Comparison of ENCODE assay signal across 16 cellular contexts in the genomic region with DNA sequence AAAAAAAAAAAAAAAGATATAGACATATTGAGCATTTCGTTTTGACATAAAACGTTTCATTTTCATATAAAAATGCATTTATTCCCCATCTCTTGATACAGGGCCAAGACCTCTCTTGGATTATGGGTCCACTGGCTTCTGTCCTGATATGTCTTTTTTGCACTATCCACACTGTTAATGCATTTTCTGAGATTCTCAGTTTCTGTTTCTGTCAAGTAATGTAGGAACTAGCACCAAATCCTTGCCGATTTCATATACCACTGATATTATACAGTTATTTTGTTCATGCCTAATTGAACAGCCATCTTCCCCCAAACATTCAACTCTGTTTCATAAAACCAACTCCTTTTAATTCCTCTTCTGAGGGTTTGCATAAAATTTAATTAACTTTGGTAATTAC. TPM values are rescaled to one million over a fixed set of nuclear protein-coding genes. Genes with fewer than 3 reads are reported as not detected.
A peak's percentile ranks its signal among the peaks of the same experiment; 100 is the strongest.
DNase-seq lines count a peak whose midpoint lies in the region; ATAC-seq, FAIRE-seq and TF ChIP-seq lines count a peak whose summit lies in the region.
"Had no signal": no experiment of that assay in that cellular context is flagged by ENCODE, and none has a peak within 500 bp of the region (broad histone marks: within the 10 kb centered on the region; RNA-seq: fewer than 3 reads in every experiment).

No MANE protein-coding gene starts in this region.

- no peak for TF ChIP-seq RAD21 in GM12878 (IDR thresholded peaks at IDR 0.05; ENCODE audit: insufficient read depth, low read depth, low read length)

- SMC1A ChIA-PET in GM12878 (lab: Charles Lee; ENCODE audit: uncharacterized antibody, unreplicated experiment): no interaction called here

- H3F3A ChIP-seq in MM.1S (ENCODE audit: insufficient read depth, low read length): no peaks in the 10 kb centered on the region; the same call in 1 of the 2 replicates

- H3K27me3 ChIP-seq in MM.1S (replicated peaks; ENCODE audit: insufficient read depth, low read length) (no peaks in the 10 kb centered on the region), GM12878 (replicated peaks in 1 of 2; ENCODE audit: control insufficient read depth in 2 of 2, insufficient read depth in 2 of 2, low read length in 1 of 2) (no peaks in the 10 kb centered on the region)
- H3K27me3 ChIP-seq: BE2C had no signal

- H4K20me1 ChIP-seq in MM.1S (ENCODE audit: insufficient read depth, low read length) (peaks cover 2% of the 10 kb centered on the region), GM12878 (ENCODE audit: control insufficient read depth, insufficient read depth) (no peaks in the 10 kb centered on the region)

- RAD21 ChIA-PET in GM12878 (lab: Charles Lee; ENCODE audit: unreplicated experiment): interaction anchor here (1.0 kb wide), 1 partner anchor 60 kb away, joined by 5 read pairs; no protein-coding TSS in a partner anchor

- no peak for TF ChIP-seq EP300 in GM12878 (IDR thresholded peaks at IDR 0.05; ENCODE audit: borderline replicate concordance in 1 of 2, control insufficient read depth in 1 of 2, low read depth in 2 of 2, low read length in 2 of 2)

- H3K9me2 ChIP-seq in MM.1S (replicated peaks; ENCODE audit: insufficient read depth, low read length): no peaks in the 10 kb centered on the region

- WGBS in GM12878 (ENCODE audit: insufficient coverage, insufficient replicate concordance, low lambda C conversion rate, missing lambda C conversion rate): 13% methylated on average over 3 of the region's 3 CpGs

- no peak for FAIRE-seq in GM12878 (lab: Jason Lieb, UNC)
- FAIRE-seq: A549, G401.6, GM12892, HTR-8/SVneo, K562 had no signal

- in situ Hi-C loops in GM12878 (cut with MboI): no loop called here

- no TSS peak for BruUV-seq in GM12878 (replicated peaks; lab: Mats Ljungman, UMichigan)

- no peak overlapping the region for H3K4me2 ChIP-seq in MM.1S (ENCODE audit: low read depth, low read length)
- H3K4me2 ChIP-seq in GM12878 (ENCODE audit: control insufficient read depth, insufficient read depth): no peak overlapping the region
- H3K4me2 ChIP-seq: A549, GM23338 had no signal

- intact Hi-C loops in GM12878 (cut with micrococcal nuclease; ENCODE audit: unreplicated experiment): no loop called here

- peak; percentile 51 for ATAC-seq in GM18511 (IDR thresholded peaks at IDR 0.05; ENCODE audit: unreplicated experiment)
- ATAC-seq in GM12878: no peak
- ATAC-seq in HG03378 (IDR thresholded peaks at IDR 0.05; ENCODE audit: unreplicated experiment): no peak
- ATAC-seq: A549, GM23338, K562 had no signal

- H3K79me2 ChIP-seq in MM.1S (ENCODE audit: low read length) (peaks cover 84% of the 10 kb centered on the region), GM12878 (ENCODE audit: control insufficient read depth, insufficient read depth, low read length) (no peaks in the 10 kb centered on the region)

- H3K27ac ChIP-seq in MM.1S (ENCODE audit: low read length) (no peak overlapping the region), GM12878 (ENCODE audit: control insufficient read depth, insufficient read depth) (no peak overlapping the region)
- H3K27ac ChIP-seq: A549 had no signal

- TF ChIP-seq CTCF in MM.1S (IDR thresholded peaks at IDR 0.05; ENCODE audit: low read length) (no peak), GM12878 (IDR thresholded peaks at IDR 0.05 in 2 of 3, conservative IDR thresholded peaks at IDR 0.05 in 1 of 3; ENCODE audit: control insufficient read depth in 2 of 3, extremely low read depth in 1 of 3, insufficient read depth in 1 of 3, low read depth in 3 of 3, low read length in 3 of 3) (no peak)

- H3K36me3 ChIP-seq in MM.1S (replicated peaks; ENCODE audit: insufficient read depth, low read length): no peaks in the 10 kb centered on the region
- H3K36me3 ChIP-seq in GM12878 (ENCODE audit: control insufficient read depth in 2 of 2, insufficient read depth in 2 of 2, low read length in 1 of 2): no peaks in the 10 kb centered on the region

- peak; percentile 14 for DNase-seq in MM.1S
- no peak for DNase-seq in GM12878 (ENCODE audit: low read depth, low spot score)
- no peak for DNase-seq in HuH-7.5 (ENCODE audit: low spot score)
- DNase-seq in DMS 273 treated with DMSO at 0.1 percent for 48 hours (lab: John Stamatoyannopoulos, UW): no peak
- DNase-seq: BE2C, DMS79, H7, Karpas-422 had no signal

- no peak overlapping the region for H2AFZ ChIP-seq in MM.1S (ENCODE audit: low read length)
- no peak overlapping the region for H2AFZ ChIP-seq in GM12878 (ENCODE audit: control insufficient read depth, low read depth, low read length)
- H2AFZ ChIP-seq: GM23338 had no signal

- no peak for TF ChIP-seq POLR2A in GM12878 (IDR thresholded peaks at IDR 0.05; ENCODE audit: low read depth, low read length)

- H3K4me1 ChIP-seq in MM.1S (ENCODE audit: low read length) (peaks cover 14% of the 10 kb centered on the region), GM12878 (ENCODE audit: control insufficient read depth, insufficient read depth, low read length) (no peaks in the 10 kb centered on the region)

- H3K9ac ChIP-seq in MM.1S (ENCODE audit: low read length) (no peak overlapping the region), GM12878 (ENCODE audit: control insufficient read depth, insufficient read depth, low read length) (no peak overlapping the region)

- POLR2A ChIA-PET in GM12878 (lab: Charles Lee): no interaction called here

- no peaks in the 10 kb centered on the region for H3K9me3 ChIP-seq in MM.1S (replicated peaks; ENCODE audit: insufficient read depth, low read length)
- no peaks in the 10 kb centered on the region for H3K9me3 ChIP-seq in GM12878 (replicated peaks; ENCODE audit: control insufficient read depth, insufficient read depth, low read length)
- H3K9me3 ChIP-seq: A549, BE2C had no signal

- CTCF ChIA-PET in GM12878 (lab: Yijun Ruan, JAX): no interaction called here

- H3K4me3 ChIP-seq in MM.1S (ENCODE audit: low read length) (no peak overlapping the region), GM12878 (no peak overlapping the region)
- H3K4me3 ChIP-seq: A549, GM23338, K562 had no signal

TF ChIP-seq in GM12878, 131 proteins besides CTCF, POLR2A, EP300 and RAD21:
- no peak for TF ChIP-seq JUNB (IDR thresholded peaks at IDR 0.05)
- TF ChIP-seq, protein P1, sequence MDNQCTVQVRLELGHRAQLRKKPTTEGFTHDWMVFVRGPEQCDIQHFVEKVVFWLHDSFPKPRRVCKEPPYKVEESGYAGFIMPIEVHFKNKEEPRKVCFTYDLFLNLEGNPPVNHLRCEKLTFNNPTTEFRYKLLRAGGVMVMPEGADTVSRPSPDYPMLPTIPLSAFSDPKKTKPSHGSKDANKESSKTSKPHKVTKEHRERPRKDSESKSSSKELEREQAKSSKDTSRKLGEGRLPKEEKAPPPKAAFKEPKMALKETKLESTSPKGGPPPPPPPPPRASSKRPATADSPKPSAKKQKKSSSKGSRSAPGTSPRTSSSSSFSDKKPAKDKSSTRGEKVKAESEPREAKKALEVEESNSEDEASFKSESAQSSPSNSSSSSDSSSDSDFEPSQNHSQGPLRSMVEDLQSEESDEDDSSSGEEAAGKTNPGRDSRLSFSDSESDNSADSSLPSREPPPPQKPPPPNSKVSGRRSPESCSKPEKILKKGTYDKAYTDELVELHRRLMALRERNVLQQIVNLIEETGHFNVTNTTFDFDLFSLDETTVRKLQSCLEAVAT (IDR thresholded peaks at IDR 0.05): 0 out of 2 replicates have a peak, but pooled peaks have one; percentile 21
TF ChIP-seq in GM12878: peak in this region for 1.

RNA-seq across cellular contexts. Expression of a gene that starts 47.0 kb away (rescaled TPM):
- total RNA-seq in GM12878 (2013; cell fraction: nucleolus; rRNA removed): 12.7 and 16.1 TPM in 2 replicates
- 7.4 and 8.1 TPM in 2 replicates for total RNA-seq in GM12878 (2014; rRNA removed)
- total RNA-seq in GM12878 (2014; rRNA removed; fragmentation: Illumina TruSeq; extraction: Trizol): 2.1 and 3.0 TPM in 2 replicates
- total RNA-seq in GM12878 (2021): 10.0 and 10.8 TPM in 2 replicates
- polyA plus RNA-seq in GM12878 (2011; ENCODE audit: low read depth): 3.1 TPM
- polyA plus RNA-seq in GM12878 (2011; rRNA removed): 6.8 and 12.8 TPM in 2 replicates
- polyA plus RNA-seq in GM12878 (2011; cell fraction: cytosol; rRNA removed): 19.1 and 22.8 TPM in 2 replicates
- polyA plus RNA-seq in GM12878 (2011; cell fraction: nucleus; rRNA removed): 26.8 and 28.8 TPM in 2 replicates
- 8.6 and 12.5 TPM in 2 replicates for polyA plus RNA-seq in GM12878 (2012)
- polyA plus RNA-seq in GM12878 (2014; fragmentation: Illumina TruSeq; extraction: Trizol): 0.62 and 3.1 TPM in 2 replicates
- polyA plus RNA-seq in GM12878 (2014; fragmentation: Nextera tagmentation; extraction: Ambion mirVana): 1 to 10 TPM in 1 of 2 experiments, under 1 TPM in 1; 0.40 to 1.3 TPM
- 8.7 and 9.4 TPM in 2 replicates for polyA plus RNA-seq in GM12878 (2014; rRNA removed)
- 1 to 10 TPM; 7.8 to 8.6 TPM for polyA plus RNA-seq in GM12878 (2016; fragmentation: Nextera tagmentation; extraction: Ambion mirVana)
- 8.8 and 9.0 TPM in 2 replicates for polyA minus RNA-seq in GM12878 (2011; rRNA and poly(A)+ RNA removed)
- 6.9 and 8.6 TPM in 2 replicates for polyA minus RNA-seq in GM12878 (2011; cell fraction: cytosol; rRNA and poly(A)+ RNA removed)
- 6.5 and 10.8 TPM in 2 replicates for polyA minus RNA-seq in GM12878 (2011; cell fraction: nucleus; rRNA and poly(A)+ RNA removed)
